Comparison of ENCODE assay signal across 2 cellular contexts in genomic region chr16:15808071-15808470, GRCh38.
TF ChIP-seq lines count a peak whose summit lies in the region.

No MANE protein-coding gene starts in this region.

TF ChIP-seq in IMR-90, 13 proteins besides CTCF, POLR2A, EP300 and RAD21:
- TF ChIP-seq CHD1 (IDR thresholded peaks at IDR 0.05; ENCODE audit: low read depth, low read length): no peak
- TF ChIP-seq MXI1 (IDR thresholded peaks at IDR 0.05; ENCODE audit: borderline replicate concordance, low read depth, low read length): no peak
- TF ChIP-seq BHLHE40 (IDR thresholded peaks at IDR 0.05; ENCODE audit: low read depth, low read length): no peak
- no peak for TF ChIP-seq RCOR1 (IDR thresholded peaks at IDR 0.05; ENCODE audit: insufficient replicate concordance, low read length)
- no peak for TF ChIP-seq RFX5 (IDR thresholded peaks at IDR 0.05; ENCODE audit: low read depth, low read length)
- no peak for TF ChIP-seq MAZ (IDR thresholded peaks at IDR 0.05; ENCODE audit: borderline replicate concordance, low read depth, low read length)
- no peak for TF ChIP-seq NFE2L2 (IDR thresholded peaks at IDR 0.05; ENCODE audit: low read depth, low read length)
- no peak for TF ChIP-seq CEBPB (IDR thresholded peaks at IDR 0.05; ENCODE audit: low read depth, low read length)
- TF ChIP-seq ELK1 (IDR thresholded peaks at IDR 0.05; ENCODE audit: borderline replicate concordance, low read depth, low read length): no peak

TF ChIP-seq in H1, 55 proteins besides CTCF, POLR2A, EP300 and RAD21:
- TF ChIP-seq FOSL1 (IDR thresholded peaks at IDR 0.05; ENCODE audit: insufficient read depth, low read depth, low read length) (no peak), NRF1 (IDR thresholded peaks at IDR 0.05; ENCODE audit: low read depth, low read length) (no peak), CTBP2 (IDR thresholded peaks at IDR 0.05; ENCODE audit: borderline replicate concordance, insufficient read depth, insufficient read length, low read length) (no peak), CEBPB (IDR thresholded peaks at IDR 0.05; ENCODE audit: low read depth, low read length) (no peak), BACH1 (IDR thresholded peaks at IDR 0.05; ENCODE audit: low read length) (no peak), TEAD4 (IDR thresholded peaks at IDR 0.05; ENCODE audit: low read depth, low read length) (no peak), POLR2AphosphoS5 (IDR thresholded peaks at IDR 0.05; ENCODE audit: low read depth, low read length) (no peak), ZNF274 (IDR thresholded peaks at IDR 0.05; ENCODE audit: borderline replicate concordance, extremely low read depth, low read length) (no peak), JUND (IDR thresholded peaks at IDR 0.05; ENCODE audit: low read length) (no peak), ASH2L (IDR thresholded peaks at IDR 0.05; ENCODE audit: low read length) (no peak), ATF2 (IDR thresholded peaks at IDR 0.05; ENCODE audit: low read length) (no peak), RFX5 (IDR thresholded peaks at IDR 0.05; ENCODE audit: borderline replicate concordance, low read depth, low read length) (no peak), SP4 (IDR thresholded peaks at IDR 0.05; ENCODE audit: low read length) (no peak), KDM4A (IDR thresholded peaks at IDR 0.05; ENCODE audit: low read depth, low read length, severe bottlenecking) (no peak), SP2 (IDR thresholded peaks at IDR 0.05; ENCODE audit: low read length) (no peak), HDAC6 (IDR thresholded peaks at IDR 0.05; ENCODE audit: low read depth, low read length) (no peak), CBX8 (IDR thresholded peaks at IDR 0.05; ENCODE audit: borderline replicate concordance, low read depth, low read length) (no peak), SAP30 (IDR thresholded peaks at IDR 0.05; ENCODE audit: insufficient read depth, insufficient replicate concordance, low read length) (no peak), KDM1A (IDR thresholded peaks at IDR 0.05; ENCODE audit: borderline replicate concordance, low read length) (no peak), CHD7 (IDR thresholded peaks at IDR 0.05; ENCODE audit: insufficient replicate concordance, low read length) (no peak)
